In the genomic region with DNA sequence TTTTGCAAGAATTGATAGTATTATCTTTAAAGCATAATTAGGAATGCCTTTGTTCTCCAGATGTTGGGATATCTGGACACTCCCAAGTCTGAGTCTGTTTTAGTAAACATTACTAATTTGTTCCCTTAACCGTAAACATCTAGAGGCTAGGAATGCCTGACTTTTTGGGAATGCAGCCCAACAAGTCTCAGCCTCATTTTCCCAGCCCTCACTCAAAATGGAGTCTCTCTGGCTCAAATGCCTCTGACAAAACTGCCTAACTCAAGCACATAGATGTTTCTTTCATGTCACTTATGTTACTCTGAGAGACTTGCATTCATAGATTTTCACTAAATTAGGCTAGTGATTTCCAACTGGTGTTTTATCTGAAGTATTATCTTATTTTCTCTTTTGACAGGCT, we compare ENCODE assay signal across 21 cellular contexts.
A peak's percentile ranks its signal among the peaks of the same experiment; 100 is the strongest.
DNase-seq lines count a peak whose midpoint lies in the region; ATAC-seq, FAIRE-seq and TF ChIP-seq lines count a peak whose summit lies in the region.
"Had no signal": no experiment of that assay in that cellular context is flagged by ENCODE, and none has a peak within 500 bp of the region (broad histone marks: within the 10 kb centered on the region; RNA-seq: fewer than 3 reads in every experiment).

No MANE protein-coding gene starts in this region.

- no peak overlapping the region for H3K14ac ChIP-seq in trophoblast cell (ENCODE audit: low read length)

- no peak overlapping the region for H3K27ac Mint-ChIP-seq in GM23338
- H3K27ac Mint-ChIP-seq: CD14-positive monocyte; CD4-positive, alpha-beta memory T cell; IgD-negative memory B cell had no signal

- H4K8ac ChIP-seq in trophoblast cell (ENCODE audit: low read depth, low read length), result no peak overlapping the region

- no peak overlapping the region for H2AK5ac ChIP-seq in trophoblast cell (ENCODE audit: low read length)

- peaks cover 34% of the 10 kb centered on the region for H3K4me1 Mint-ChIP-seq in GM23338

- WGBS in trophoblast cell (ENCODE audit: extremely low coverage, insufficient coverage, insufficient read length), result no CpG with 5 or more reads among the region's 1 CpG
- 11% methylated on average over 1 of the region's 1 CpG for WGBS in pancreas, 2 donors

- peaks cover 4% of the 10 kb centered on the region; the same call in 1 of the 2 replicates for H3K9me2 ChIP-seq in GM23338 (ENCODE audit: insufficient read depth)

- DNase-seq in GM23338 (ENCODE audit: low spot score) (peak; percentile 28), bronchial epithelial cell (ENCODE audit: low read depth) (peak; percentile 38), epithelial cell of esophagus (ENCODE audit: low read depth) (peak; percentile 41), trophoblast cell (peak; percentile 82 to 95), gastrocnemius medialis (no peak), pancreas (no peak), NCI-H146 treated with DMSO at 0.1 percent for 48 hours (lab: John Stamatoyannopoulos, UW; ENCODE audit: unreplicated experiment) (no peak), COLO829 (ENCODE audit: low spot score) (no peak)
- DNase-seq: 8988T; Calu3; CD4-positive, alpha-beta memory T cell; DMS79 treated with DMSO at 0.1 percent for 48 hours; HCEC 1CT had no signal

- no peak overlapping the region for H3K18ac ChIP-seq in trophoblast cell (ENCODE audit: low read length)

- no peak overlapping the region for H4K91ac ChIP-seq in trophoblast cell (ENCODE audit: low read depth, low read length)

- H2BK12ac ChIP-seq in trophoblast cell (ENCODE audit: low read length), result no peak overlapping the region

- no peak overlapping the region for H4K12ac ChIP-seq in trophoblast cell (ENCODE audit: low read depth, low read length)

- H3K36me3 ChIP-seq in GM23338 (ENCODE audit: insufficient read depth) (no peaks in the 10 kb centered on the region), bronchial epithelial cell (ENCODE audit: control insufficient read depth, insufficient read depth, low read length) (no peaks in the 10 kb centered on the region), trophoblast cell (ENCODE audit: control insufficient read depth in 1 of 2, insufficient read depth in 2 of 2, low read length in 2 of 2) (no peaks in the 10 kb centered on the region), gastrocnemius medialis (no peaks in the 10 kb centered on the region), pancreas (no peaks in the 10 kb centered on the region)
- H3K36me3 ChIP-seq: BLaER1 had no signal

- no peak for ATAC-seq in GM23338
- no peak for ATAC-seq in gastrocnemius medialis
- ATAC-seq in pancreas, result no peak
- ATAC-seq: GM12878, HepG2 had no signal

- no peaks in the 10 kb centered on the region for H3K36me3 Mint-ChIP-seq in GM23338 (ENCODE audit: low read depth)
- H3K36me3 Mint-ChIP-seq: CD14-positive monocyte; CD4-positive, alpha-beta memory T cell; IgD-negative memory B cell had no signal

- no peaks in the 10 kb centered on the region for H3K79me1 ChIP-seq in trophoblast cell (ENCODE audit: low read length)

- no peaks in the 10 kb centered on the region for H3K9me3 Mint-ChIP-seq in GM23338
- H3K9me3 Mint-ChIP-seq: IgD-negative memory B cell had no signal

- H3K4me1 ChIP-seq in GM23338 (ENCODE audit: insufficient read depth) (peaks cover 28% of the 10 kb centered on the region), trophoblast cell (ENCODE audit: control insufficient read depth in 1 of 2, insufficient read depth in 2 of 2, low read length in 2 of 2) (peaks cover 5 to 15% of the 10 kb centered on the region in 2 experiments), gastrocnemius medialis (no peaks in the 10 kb centered on the region), pancreas (peaks cover 0 to 7% (median 0%) of the 10 kb centered on the region in 3 donors)

- no peaks in the 10 kb centered on the region for H4K20me1 ChIP-seq in GM23338 (replicated peaks; ENCODE audit: insufficient read depth)
- H4K20me1 ChIP-seq: BLaER1 had no signal

- TF ChIP-seq POLR2A in gastrocnemius medialis (IDR thresholded peaks at IDR 0.05), result no peak

- peak overlapping the region; percentile 18 for H3K4me2 ChIP-seq in GM23338
- H3K4me2 ChIP-seq in trophoblast cell (ENCODE audit: low read length), result no peak overlapping the region

- H3K4me3 ChIP-seq in GM23338, result no peak overlapping the region
- H3K4me3 ChIP-seq in bronchial epithelial cell (ENCODE audit: low read depth, low read length), result no peak overlapping the region
- H3K4me3 ChIP-seq in epithelial cell of esophagus (ENCODE audit: low read length), result no peak overlapping the region
- no peak overlapping the region for H3K4me3 ChIP-seq in trophoblast cell (ENCODE audit: low read depth, low read length)
- no peak overlapping the region for H3K4me3 ChIP-seq in gastrocnemius medialis
- no peak overlapping the region for H3K4me3 ChIP-seq in pancreas
- H3K4me3 ChIP-seq: BLaER1, GM12878 had no signal

- in situ Hi-C loops in gastrocnemius medialis (cut with MboI; ENCODE audit: low sequenced_read_pairs in 4 of 4), result no loop called here

- H2AFZ ChIP-seq in GM23338 (0 out of 2 replicates have a peak overlapping the region, but pooled peaks have one; percentile 1), trophoblast cell (ENCODE audit: insufficient read depth, low read length, poor library complexity) (no peak overlapping the region)

- H3K27ac ChIP-seq in GM23338 (ENCODE audit: low read depth) (peak overlapping the region; percentile 10; the same call in 1 of the 2 replicates), trophoblast cell (ENCODE audit: low read depth, low read length) (no peak overlapping the region), gastrocnemius medialis (no peak overlapping the region), pancreas (no peak overlapping the region)
- H3K27ac ChIP-seq: BLaER1, HL-60 had no signal

- H3K27me3 ChIP-seq in GM23338 (ENCODE audit: insufficient read depth) (0 out of 2 replicates have a peak, but pooled peaks cover 2% of the 10 kb centered on the region), bronchial epithelial cell (ENCODE audit: control insufficient read depth, insufficient read depth, low read length) (no peaks in the 10 kb centered on the region), trophoblast cell (ENCODE audit: insufficient read depth, low read length) (no peaks in the 10 kb centered on the region), gastrocnemius medialis (no peaks in the 10 kb centered on the region), pancreas (no peaks in the 10 kb centered on the region)
- H3K27me3 ChIP-seq: BLaER1 had no signal

- no peaks in the 10 kb centered on the region for H3F3A ChIP-seq in GM23338 (replicated peaks; ENCODE audit: low read depth)

- no peaks in the 10 kb centered on the region for H3K9me3 ChIP-seq in trophoblast cell (ENCODE audit: insufficient read depth, low read depth, low read length)
- no peaks in the 10 kb centered on the region for H3K9me3 ChIP-seq in gastrocnemius medialis
- no peaks in the 10 kb centered on the region for H3K9me3 ChIP-seq in pancreas
- H3K9me3 ChIP-seq: BLaER1 had no signal

- H3K23ac ChIP-seq in trophoblast cell (ENCODE audit: low read length), result no peak overlapping the region

- no peak overlapping the region for H2BK120ac ChIP-seq in trophoblast cell (ENCODE audit: insufficient read depth, low read length, poor library complexity)

- intact Hi-C loops in gastrocnemius medialis (cut with DNase I; ENCODE audit: low total_unique reads) (no loop called here), pancreas (cut with DNase I) (no loop called here)

- no peak for FAIRE-seq in bronchial epithelial cell (lab: Jason Lieb, UNC)
- FAIRE-seq in pancreas (lab: Jason Lieb, UNC), result no peak
- FAIRE-seq: GM12878, GM19239, H54, HepG2 had no signal

- TF ChIP-seq CTCF in GM23338 (conservative IDR thresholded peaks at IDR 0.05; ENCODE audit: low read depth in 2 of 2), result no peak
- TF ChIP-seq CTCF in bronchial epithelial cell (IDR thresholded peaks at IDR 0.05; ENCODE audit: insufficient read depth, low read length, severe bottlenecking), result no peak
- TF ChIP-seq CTCF in epithelial cell of esophagus (IDR thresholded peaks at IDR 0.05; ENCODE audit: insufficient read depth, low read depth, low read length, missing control alignments), result no peak
- no peak for TF ChIP-seq CTCF in gastrocnemius medialis (IDR thresholded peaks at IDR 0.05 in 4 of 5, conservative IDR thresholded peaks at IDR 0.05 in 1 of 5)
- no peak for TF ChIP-seq CTCF in pancreas (IDR thresholded peaks at IDR 0.05)

- H2BK5ac ChIP-seq in trophoblast cell (ENCODE audit: low read depth, low read length, poor library complexity), result no peak overlapping the region

- H3K9ac ChIP-seq in trophoblast cell (ENCODE audit: low read length), result no peak overlapping the region
- H3K9ac ChIP-seq: BLaER1 had no signal

- H3K79me2 ChIP-seq in GM23338 (replicated peaks; ENCODE audit: insufficient read depth), result no peaks in the 10 kb centered on the region
- H3K79me2 ChIP-seq in trophoblast cell (ENCODE audit: control insufficient read depth, insufficient read depth, low read length, poor library complexity), result no peaks in the 10 kb centered on the region

- peaks cover 16% of the 10 kb centered on the region for H3K27me3 Mint-ChIP-seq in GM23338 (ENCODE audit: insufficient read depth, low read depth, poor library complexity)
- H3K27me3 Mint-ChIP-seq: CD4-positive, alpha-beta memory T cell had no signal

- H3K4me3 Mint-ChIP-seq in GM23338, result no peak overlapping the region
- H3K4me3 Mint-ChIP-seq: CD14-positive monocyte; CD4-positive, alpha-beta memory T cell had no signal

- H3K4ac ChIP-seq in trophoblast cell (ENCODE audit: low read depth, low read length), result no peak overlapping the region

TF ChIP-seq in GM23338, 12 proteins besides CTCF, POLR2A, EP300 and RAD21 (continues in another document):
- TF ChIP-seq, protein P1, sequence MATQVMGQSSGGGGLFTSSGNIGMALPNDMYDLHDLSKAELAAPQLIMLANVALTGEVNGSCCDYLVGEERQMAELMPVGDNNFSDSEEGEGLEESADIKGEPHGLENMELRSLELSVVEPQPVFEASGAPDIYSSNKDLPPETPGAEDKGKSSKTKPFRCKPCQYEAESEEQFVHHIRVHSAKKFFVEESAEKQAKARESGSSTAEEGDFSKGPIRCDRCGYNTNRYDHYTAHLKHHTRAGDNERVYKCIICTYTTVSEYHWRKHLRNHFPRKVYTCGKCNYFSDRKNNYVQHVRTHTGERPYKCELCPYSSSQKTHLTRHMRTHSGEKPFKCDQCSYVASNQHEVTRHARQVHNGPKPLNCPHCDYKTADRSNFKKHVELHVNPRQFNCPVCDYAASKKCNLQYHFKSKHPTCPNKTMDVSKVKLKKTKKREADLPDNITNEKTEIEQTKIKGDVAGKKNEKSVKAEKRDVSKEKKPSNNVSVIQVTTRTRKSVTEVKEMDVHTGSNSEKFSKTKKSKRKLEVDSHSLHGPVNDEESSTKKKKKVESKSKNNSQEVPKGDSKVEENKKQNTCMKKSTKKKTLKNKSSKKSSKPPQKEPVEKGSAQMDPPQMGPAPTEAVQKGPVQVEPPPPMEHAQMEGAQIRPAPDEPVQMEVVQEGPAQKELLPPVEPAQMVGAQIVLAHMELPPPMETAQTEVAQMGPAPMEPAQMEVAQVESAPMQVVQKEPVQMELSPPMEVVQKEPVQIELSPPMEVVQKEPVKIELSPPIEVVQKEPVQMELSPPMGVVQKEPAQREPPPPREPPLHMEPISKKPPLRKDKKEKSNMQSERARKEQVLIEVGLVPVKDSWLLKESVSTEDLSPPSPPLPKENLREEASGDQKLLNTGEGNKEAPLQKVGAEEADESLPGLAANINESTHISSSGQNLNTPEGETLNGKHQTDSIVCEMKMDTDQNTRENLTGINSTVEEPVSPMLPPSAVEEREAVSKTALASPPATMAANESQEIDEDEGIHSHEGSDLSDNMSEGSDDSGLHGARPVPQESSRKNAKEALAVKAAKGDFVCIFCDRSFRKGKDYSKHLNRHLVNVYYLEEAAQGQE (IDR thresholded peaks at IDR 0.05; ENCODE audit: unreplicated experiment), result no peak

Comparison
In these comparisons a context has a peak if more than half of its experiments do, and no peak if none do; other contexts are left out.
1. DNase-seq: peak in GM23338 (single experiment), bronchial epithelial cell (single experiment), epithelial cell of esophagus (single experiment) and trophoblast cell (2 of 2); none in gastrocnemius medialis (0 of 2), pancreas (0 of 6), NCI-H146 treated with DMSO at 0.1 percent for 48 hours (single experiment) and COLO829 (single experiment).